Comparison of ENCODE assay signal across 8 cellular contexts in genomic region chr2:109318150-109318948, GRCh38.
A peak's percentile ranks its signal among the peaks of the same experiment; 100 is the strongest.
DNase-seq lines count a peak whose midpoint lies in the region; ATAC-seq, FAIRE-seq and TF ChIP-seq lines count a peak whose summit lies in the region.

No MANE protein-coding gene starts in this region.

- ATAC-seq in HepG2 (peak; percentile 89), GM19328 (IDR thresholded peaks at IDR 0.05; ENCODE audit: unreplicated experiment) (no peak), GM21529 (IDR thresholded peaks at IDR 0.05; ENCODE audit: unreplicated experiment) (no peak)

- POLR2A ChIA-PET in HepG2 (lab: Yijun Ruan, JAX) = no interaction called here

- H3K4me1 ChIP-seq in breast epithelium (peaks cover 11 to 28% of the 10 kb centered on the region in 2 donors), HepG2 (ENCODE audit: insufficient read depth, low read length) (peaks cover 17% of the 10 kb centered on the region), subcutaneous abdominal adipose tissue (ENCODE audit: control insufficient read depth in 5 of 5, insufficient read depth in 5 of 5, low read length in 5 of 5) (peaks cover 30 to 51% (median 47%) of the 10 kb centered on the region in 5 donors)

- no peak for TF ChIP-seq CTCF in HFF-Myc (IDR thresholded peaks at IDR 0.05; ENCODE audit: low read depth, low read length, missing control alignments)
- TF ChIP-seq CTCF in breast epithelium (IDR thresholded peaks at IDR 0.05) = no peak
- peak; percentile 41 for TF ChIP-seq CTCF in HepG2 (CRISPR knock-in tag; IDR thresholded peaks at IDR 0.05)

- CTCF ChIA-PET in HepG2 (lab: Yijun Ruan, JAX; ENCODE audit: low intra/inter-chr PET ratio, low total read pairs) = no interaction called here

- TF ChIP-seq EP300 in HepG2 (IDR thresholded peaks at IDR 0.05; ENCODE audit: low read depth in 2 of 2, low read length in 2 of 2) (no peak), HepG2 (CRISPR knock-in tag; IDR thresholded peaks at IDR 0.05; ENCODE audit: borderline replicate concordance) (no peak)

- DNase-seq in HFF-Myc (ENCODE audit: extremely low read depth, low read depth) (peak; percentile 69), breast epithelium (ENCODE audit: low spot score in 2 of 2) (peak; percentile 53 to 59), HepG2 (ENCODE audit: low spot score) (peak; percentile 20), OCI-M2 (lab: John Stamatoyannopoulos, UW; ENCODE audit: unreplicated experiment) (no peak), NCI-H146 treated with DMSO at 0.1 percent for 48 hours (lab: John Stamatoyannopoulos, UW; ENCODE audit: unreplicated experiment) (no peak)

- intact Hi-C loops in breast epithelium (cut with DNase I; ENCODE audit: low total_unique reads) = no loop called here
- intact Hi-C loops in HepG2 (cut with micrococcal nuclease; ENCODE audit: unreplicated experiment) = no loop called here

- H3K4me2 ChIP-seq in HepG2 (ENCODE audit: low read depth, low read length) = peak overlapping the region; percentile 54

- in situ Hi-C loops in HepG2 (cut with HindIII; ENCODE audit: extremely low pct_ligation_motif_present, low pct_unique_long_range_greater_than_20kb) = no loop called here

- H3K4me3 ChIP-seq in HFF-Myc (replicated peaks; ENCODE audit: low read depth, low read length) = peak overlapping the region; percentile 19
- peak overlapping the region in 2 of 3 donors; percentile 11 to 53 for H3K4me3 ChIP-seq in breast epithelium
- peak overlapping the region in 1 of 3 experiments; percentile 7; a peak in 1 of 6 replicates for H3K4me3 ChIP-seq in HepG2 (replicated peaks in 1 of 3; ENCODE audit: insufficient read depth in 1 of 3, low read depth in 2 of 3, low read length in 3 of 3)
- peak overlapping the region in 2 of 5 donors; percentile 38 to 41 for H3K4me3 ChIP-seq in subcutaneous abdominal adipose tissue (ENCODE audit: low read depth in 1 of 5, low read length in 5 of 5)

- 3% methylated on average over 22 of the region's 22 CpGs for WGBS in HepG2 (ENCODE audit: low lambda C conversion rate)

- no peaks in the 10 kb centered on the region for H4K20me1 ChIP-seq in HepG2 (ENCODE audit: insufficient read depth, low read length)

- TF ChIP-seq POLR2A in breast epithelium (IDR thresholded peaks at IDR 0.05) = no peak
- TF ChIP-seq POLR2A in HepG2 (IDR thresholded peaks at IDR 0.05; ENCODE audit: insufficient read depth in 1 of 2, low read depth in 2 of 2, low read length in 2 of 2) = no peak

- no peaks in the 10 kb centered on the region for H3K36me3 ChIP-seq in breast epithelium
- H3K36me3 ChIP-seq in HepG2 (replicated peaks in 1 of 2; ENCODE audit: control insufficient read depth in 1 of 2, insufficient read depth in 2 of 2, low read length in 2 of 2) = no peaks in the 10 kb centered on the region
- H3K36me3 ChIP-seq in subcutaneous abdominal adipose tissue (ENCODE audit: control insufficient read depth in 5 of 5, insufficient read depth in 5 of 5, low read length in 5 of 5) = no peaks in the 10 kb centered on the region

- no TSS peak for BruUV-seq in HepG2 (replicated peaks; lab: Mats Ljungman, UMichigan)

- H3K9me3 ChIP-seq in breast epithelium (no peaks in the 10 kb centered on the region), HepG2 (ENCODE audit: low read length) (no peaks in the 10 kb centered on the region), subcutaneous abdominal adipose tissue (ENCODE audit: control insufficient read depth in 5 of 5, low read length in 5 of 5) (no peaks in the 10 kb centered on the region)

- no peak for FAIRE-seq in HepG2 (lab: Jason Lieb, UNC)

- H2AFZ ChIP-seq in HepG2 (ENCODE audit: low read length) = no peak overlapping the region

- H3K27ac ChIP-seq in breast epithelium = peak overlapping the region; percentile 68 to 86
- no peak overlapping the region for H3K27ac ChIP-seq in HepG2 (ENCODE audit: extremely low read length, insufficient read depth, low read length)
- H3K27ac ChIP-seq in subcutaneous abdominal adipose tissue (ENCODE audit: low read depth, low read length) = peak overlapping the region; percentile 81

- H3K27me3 ChIP-seq in breast epithelium (no peaks in the 10 kb centered on the region), HepG2 (ENCODE audit: control insufficient read depth in 1 of 2, insufficient read depth in 2 of 2, low read length in 2 of 2) (peaks cover 9 to 43% of the 10 kb centered on the region in 2 experiments; a peak in 4 of 5 replicates), subcutaneous abdominal adipose tissue (ENCODE audit: control insufficient read depth in 5 of 5, insufficient read depth in 4 of 5, low read length in 5 of 5) (no peaks in the 10 kb centered on the region)

- no peaks in the 10 kb centered on the region for H3K79me2 ChIP-seq in HepG2 (ENCODE audit: insufficient read depth, low read length)

- TF ChIP-seq RAD21 in HepG2 (CRISPR knock-in tag; IDR thresholded peaks at IDR 0.05) = no peak

- H3K9ac ChIP-seq in HepG2 (ENCODE audit: insufficient read depth, low read depth, low read length) (no peak overlapping the region), subcutaneous abdominal adipose tissue (ENCODE audit: low read length in 5 of 5) (peak overlapping the region in 4 of 5 donors; percentile 27 to 47 (median 35))

TF ChIP-seq in HepG2, 621 proteins besides CTCF, POLR2A, EP300 and RAD21 (continues in another document):
- TF ChIP-seq CEBPB (IDR thresholded peaks at IDR 0.05; ENCODE audit: borderline replicate concordance, low read depth, low read length) (peak; percentile 62; the same call in 1 of the 2 replicates), GTF2F1 (IDR thresholded peaks at IDR 0.05; ENCODE audit: low read length) (no peak), TFAP4 (IDR thresholded peaks at IDR 0.05; ENCODE audit: borderline replicate concordance, low read depth) (0 out of 2 replicates have a peak, but pooled peaks have one; percentile 5), TMF1 (CRISPR knock-in tag; IDR thresholded peaks at IDR 0.05; ENCODE audit: low read depth) (0 out of 2 replicates have a peak, but pooled peaks have one; percentile 54), ZFP91 (CRISPR knock-in tag; IDR thresholded peaks at IDR 0.05; ENCODE audit: borderline replicate concordance) (0 out of 2 replicates have a peak, but pooled peaks have one; percentile 17), DMAP1 (CRISPR knock-in tag; IDR thresholded peaks at IDR 0.05) (no peak), ZNF781 (CRISPR knock-in tag; IDR thresholded peaks at IDR 0.05; ENCODE audit: borderline replicate concordance, not compliant biosample characterization) (no peak), PITX1 (CRISPR knock-in tag; IDR thresholded peaks at IDR 0.05) (no peak), SRSF9 (IDR thresholded peaks at IDR 0.05; ENCODE audit: borderline replicate concordance, insufficient read depth, low read depth, low read length, poor library complexity, severe bottlenecking) (no peak), ZNF792 (CRISPR knock-in tag; IDR thresholded peaks at IDR 0.05) (no peak), ELF1 (CRISPR knock-in tag; IDR thresholded peaks at IDR 0.05) (no peak), ZNF354B (CRISPR knock-in tag; IDR thresholded peaks at IDR 0.05) (no peak), SIX4 (CRISPR knock-in tag; IDR thresholded peaks at IDR 0.05) (peak; percentile 91), HMG20B (CRISPR knock-in tag; conservative IDR thresholded peaks at IDR 0.05) (no peak), MED8 (CRISPR knock-in tag; IDR thresholded peaks at IDR 0.05; ENCODE audit: insufficient replicate concordance) (no peak), RBM39 (IDR thresholded peaks at IDR 0.05; ENCODE audit: low read depth, low read length, poor library complexity, severe bottlenecking) (no peak)
- TF ChIP-seq, protein P1, sequence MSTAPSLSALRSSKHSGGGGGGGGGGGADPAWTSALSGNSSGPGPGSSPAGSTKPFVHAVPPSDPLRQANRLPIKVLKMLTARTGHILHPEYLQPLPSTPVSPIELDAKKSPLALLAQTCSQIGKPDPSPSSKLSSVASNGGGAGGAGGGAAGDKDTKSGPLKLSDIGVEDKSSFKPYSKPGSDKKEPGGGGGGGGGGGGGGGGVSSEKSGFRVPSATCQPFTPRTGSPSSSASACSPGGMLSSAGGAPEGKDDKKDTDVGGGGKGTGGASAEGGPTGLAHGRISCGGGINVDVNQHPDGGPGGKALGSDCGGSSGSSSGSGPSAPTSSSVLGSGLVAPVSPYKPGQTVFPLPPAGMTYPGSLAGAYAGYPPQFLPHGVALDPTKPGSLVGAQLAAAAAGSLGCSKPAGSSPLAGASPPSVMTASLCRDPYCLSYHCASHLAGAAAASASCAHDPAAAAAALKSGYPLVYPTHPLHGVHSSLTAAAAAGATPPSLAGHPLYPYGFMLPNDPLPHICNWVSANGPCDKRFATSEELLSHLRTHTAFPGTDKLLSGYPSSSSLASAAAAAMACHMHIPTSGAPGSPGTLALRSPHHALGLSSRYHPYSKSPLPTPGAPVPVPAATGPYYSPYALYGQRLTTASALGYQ (CRISPR knock-in tag; IDR thresholded peaks at IDR 0.05) = no peak
- TF ChIP-seq, protein P2, sequence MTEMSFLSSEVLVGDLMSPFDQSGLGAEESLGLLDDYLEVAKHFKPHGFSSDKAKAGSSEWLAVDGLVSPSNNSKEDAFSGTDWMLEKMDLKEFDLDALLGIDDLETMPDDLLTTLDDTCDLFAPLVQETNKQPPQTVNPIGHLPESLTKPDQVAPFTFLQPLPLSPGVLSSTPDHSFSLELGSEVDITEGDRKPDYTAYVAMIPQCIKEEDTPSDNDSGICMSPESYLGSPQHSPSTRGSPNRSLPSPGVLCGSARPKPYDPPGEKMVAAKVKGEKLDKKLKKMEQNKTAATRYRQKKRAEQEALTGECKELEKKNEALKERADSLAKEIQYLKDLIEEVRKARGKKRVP (CRISPR knock-in tag; IDR thresholded peaks at IDR 0.05) = no peak

Comparison
In these comparisons a context has a peak if more than half of its experiments do, and no peak if none do; other contexts are left out.
1. DNase-seq: peak in HFF-Myc (single experiment), breast epithelium (2 of 2) and HepG2 (single experiment); none in OCI-M2 (single experiment) and NCI-H146 treated with DMSO at 0.1 percent for 48 hours (single experiment).